15 cellular contexts compared by ENCODE assay signal in the genomic region with DNA sequence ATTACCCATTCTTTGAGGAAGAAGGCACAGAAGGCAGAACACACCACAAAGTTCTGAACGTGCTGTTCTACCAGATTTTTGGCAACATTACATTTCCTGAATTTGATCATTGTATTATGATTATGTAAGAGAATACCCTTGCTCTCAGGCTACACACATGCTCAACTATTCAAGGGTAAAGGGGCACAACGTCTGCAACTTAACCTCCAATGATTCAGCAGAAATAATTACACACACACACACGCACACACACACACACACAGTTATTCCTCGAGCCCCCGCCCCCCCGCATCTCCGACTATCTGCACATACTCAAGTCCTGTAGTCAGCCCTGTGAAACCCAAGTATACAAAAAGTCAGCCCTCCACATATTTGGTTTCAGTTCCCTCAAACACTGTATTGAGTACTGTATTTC. TPM values are rescaled to one million over a fixed set of nuclear protein-coding genes. Genes with fewer than 3 reads are reported as not detected.
A peak's percentile ranks its signal among the peaks of the same experiment; 100 is the strongest.
DNase-seq lines count a peak whose midpoint lies in the region; ATAC-seq and TF ChIP-seq lines count a peak whose summit lies in the region.
"Had no signal": no experiment of that assay in that cellular context is flagged by ENCODE, and none has a peak within 500 bp of the region (broad histone marks: within the 10 kb centered on the region; RNA-seq: fewer than 3 reads in every experiment).

No MANE protein-coding gene starts in this region.

- H3K27ac ChIP-seq in subcutaneous abdominal adipose tissue (ENCODE audit: low read depth, low read length), result peak overlapping the region; percentile 29
- H3K27ac ChIP-seq: A549, KMS-11, SJSA1 had no signal

- H3K27me3 ChIP-seq in subcutaneous abdominal adipose tissue (ENCODE audit: control insufficient read depth in 5 of 5, insufficient read depth in 4 of 5, low read length in 5 of 5), result no peaks in the 10 kb centered on the region
- H3K27me3 ChIP-seq: SJSA1, uterus had no signal

- no peak overlapping the region for H3K4me3 Mint-ChIP-seq in activated naive CD4-positive, alpha-beta T cell treated with anti-CD3 and anti-CD28 coated beads for 36 hours
- H3K4me3 Mint-ChIP-seq: activated naive CD8-positive, alpha-beta T cell treated with anti-CD3 and anti-CD28 coated beads, Interleukin-2, amount 10 ng/mL, durations not matched to agents 7 days and 5 days had no signal

- peaks cover 60% of the 10 kb centered on the region for H3K36me3 Mint-ChIP-seq in activated naive CD4-positive, alpha-beta T cell treated with anti-CD3 and anti-CD28 coated beads for 36 hours (ENCODE audit: low read depth)

- H3K9me3 Mint-ChIP-seq in activated naive CD4-positive, alpha-beta T cell treated with anti-CD3 and anti-CD28 coated beads for 36 hours, result no peaks in the 10 kb centered on the region
- H3K9me3 Mint-ChIP-seq: activated naive CD8-positive, alpha-beta T cell treated with anti-CD3 and anti-CD28 coated beads, Interleukin-2, amount 10 ng/mL, durations not matched to agents 7 days and 5 days had no signal

- H3K27me3 Mint-ChIP-seq in activated naive CD4-positive, alpha-beta T cell treated with anti-CD3 and anti-CD28 coated beads for 36 hours (ENCODE audit: low read depth), result no peaks in the 10 kb centered on the region

- no peak for TF ChIP-seq CTCF in astrocyte of the spinal cord (IDR thresholded peaks at IDR 0.05; ENCODE audit: low read depth, low read length)

- peak overlapping the region in 2 of 5 donors; percentile 1 to 13 for H3K9ac ChIP-seq in subcutaneous abdominal adipose tissue (ENCODE audit: low read length in 5 of 5)
- H3K9ac ChIP-seq: KMS-11 had no signal

- no peak overlapping the region for H3K4me3 ChIP-seq in astrocyte of the spinal cord (ENCODE audit: low read depth, low read length)
- H3K4me3 ChIP-seq in subcutaneous abdominal adipose tissue (ENCODE audit: low read depth in 1 of 5, low read length in 5 of 5), result no peak overlapping the region
- H3K4me3 ChIP-seq: A549, SJSA1, uterus had no signal

- H3K27ac Mint-ChIP-seq in activated naive CD4-positive, alpha-beta T cell treated with anti-CD3 and anti-CD28 coated beads for 36 hours, result peak overlapping the region; percentile 37
- H3K27ac Mint-ChIP-seq: activated naive CD8-positive, alpha-beta T cell treated with anti-CD3 and anti-CD28 coated beads, Interleukin-2, amount 10 ng/mL, durations not matched to agents 7 days and 5 days had no signal

- no peak for ATAC-seq in SK-N-SH treated with all-trans-retinoic acid at 6 μM for 48 hours
- ATAC-seq in HG02884 (IDR thresholded peaks at IDR 0.05; ENCODE audit: unreplicated experiment), result no peak
- ATAC-seq: A549 had no signal

- H3K4me1 ChIP-seq in subcutaneous abdominal adipose tissue (ENCODE audit: control insufficient read depth in 5 of 5, insufficient read depth in 5 of 5, low read length in 5 of 5), result peaks cover 0 to 31% (median 20%) of the 10 kb centered on the region in 5 donors
- H3K4me1 ChIP-seq: uterus had no signal

- H3K36me3 ChIP-seq in subcutaneous abdominal adipose tissue (ENCODE audit: control insufficient read depth in 5 of 5, insufficient read depth in 5 of 5, low read length in 5 of 5), result peaks cover 5 to 83% (median 71%) of the 10 kb centered on the region in 5 donors
- H3K36me3 ChIP-seq: uterus had no signal

- CTCF ChIA-PET in activated naive CD4-positive, alpha-beta T cell treated with anti-CD3 and anti-CD28 coated beads for 36 hours (lab: Charles Lee), result no interaction called here

- peaks cover 23% of the 10 kb centered on the region for H3K4me1 Mint-ChIP-seq in activated naive CD4-positive, alpha-beta T cell treated with anti-CD3 and anti-CD28 coated beads for 36 hours (ENCODE audit: low read depth)

- H3K9me3 ChIP-seq in subcutaneous abdominal adipose tissue (ENCODE audit: control insufficient read depth in 5 of 5, low read length in 5 of 5), result no peaks in the 10 kb centered on the region
- H3K9me3 ChIP-seq: A549, SJSA1, uterus had no signal

- intact Hi-C loops in activated naive CD4-positive, alpha-beta T cell treated with anti-CD3 and anti-CD28 coated beads for 36 hours (cut with micrococcal nuclease), result no loop called here

- no peak for DNase-seq in activated naive CD4-positive, alpha-beta T cell treated with anti-CD3 and anti-CD28 coated beads for 36 hours
- DNase-seq in activated naive CD4-positive, alpha-beta T cell treated with Interleukin-2 at 50 U/mL for 16 hours, result no peak
- DNase-seq in astrocyte of the spinal cord (ENCODE audit: low read depth, low spot score) (peak; percentile 7), iris pigment epithelial cell (ENCODE audit: low read depth) (peak; percentile 99)
- DNase-seq in activated CD4-positive, CD25-positive, alpha-beta regulatory T cell (lab: John Stamatoyannopoulos, UW), result no peak
- DNase-seq: activated naive CD8-positive, alpha-beta T cell treated with anti-CD3 and anti-CD28 coated beads, Interleukin-2, amount 10 ng/mL, durations not matched to agents 7 days and 5 days; NCI-H2171; posterior cingulate gyrus; uterus had no signal

- in situ Hi-C loops in astrocyte of the spinal cord (cut with HindIII; ENCODE audit: low sequenced_read_pairs), result no loop called here

TF ChIP-seq in SK-N-SH treated with all-trans-retinoic acid at 6 μM for 48 hours, 23 proteins besides CTCF, POLR2A, EP300 and RAD21:
- TF ChIP-seq OSR1 (CRISPR knock-in tag; IDR thresholded peaks at IDR 0.05) (no peak), BACH2 (CRISPR knock-in tag; IDR thresholded peaks at IDR 0.05; ENCODE audit: borderline replicate concordance) (no peak), TCF4 (CRISPR knock-in tag; IDR thresholded peaks at IDR 0.05; ENCODE audit: borderline replicate concordance) (no peak), ZFP30 (CRISPR knock-in tag; IDR thresholded peaks at IDR 0.05) (no peak), RARB (CRISPR knock-in tag; IDR thresholded peaks at IDR 0.05) (no peak), PPARA (CRISPR knock-in tag; IDR thresholded peaks at IDR 0.05; ENCODE audit: borderline replicate concordance) (no peak)
- TF ChIP-seq, protein P1, sequence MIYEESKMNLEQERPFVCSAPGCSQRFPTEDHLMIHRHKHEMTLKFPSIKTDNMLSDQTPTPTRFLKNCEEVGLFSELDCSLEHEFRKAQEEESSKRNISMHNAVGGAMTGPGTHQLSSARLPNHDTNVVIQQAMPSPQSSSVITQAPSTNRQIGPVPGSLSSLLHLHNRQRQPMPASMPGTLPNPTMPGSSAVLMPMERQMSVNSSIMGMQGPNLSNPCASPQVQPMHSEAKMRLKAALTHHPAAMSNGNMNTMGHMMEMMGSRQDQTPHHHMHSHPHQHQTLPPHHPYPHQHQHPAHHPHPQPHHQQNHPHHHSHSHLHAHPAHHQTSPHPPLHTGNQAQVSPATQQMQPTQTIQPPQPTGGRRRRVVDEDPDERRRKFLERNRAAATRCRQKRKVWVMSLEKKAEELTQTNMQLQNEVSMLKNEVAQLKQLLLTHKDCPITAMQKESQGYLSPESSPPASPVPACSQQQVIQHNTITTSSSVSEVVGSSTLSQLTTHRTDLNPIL (CRISPR knock-in tag; IDR thresholded peaks at IDR 0.05; ENCODE audit: low read depth), result no peak
- TF ChIP-seq, protein P2, sequence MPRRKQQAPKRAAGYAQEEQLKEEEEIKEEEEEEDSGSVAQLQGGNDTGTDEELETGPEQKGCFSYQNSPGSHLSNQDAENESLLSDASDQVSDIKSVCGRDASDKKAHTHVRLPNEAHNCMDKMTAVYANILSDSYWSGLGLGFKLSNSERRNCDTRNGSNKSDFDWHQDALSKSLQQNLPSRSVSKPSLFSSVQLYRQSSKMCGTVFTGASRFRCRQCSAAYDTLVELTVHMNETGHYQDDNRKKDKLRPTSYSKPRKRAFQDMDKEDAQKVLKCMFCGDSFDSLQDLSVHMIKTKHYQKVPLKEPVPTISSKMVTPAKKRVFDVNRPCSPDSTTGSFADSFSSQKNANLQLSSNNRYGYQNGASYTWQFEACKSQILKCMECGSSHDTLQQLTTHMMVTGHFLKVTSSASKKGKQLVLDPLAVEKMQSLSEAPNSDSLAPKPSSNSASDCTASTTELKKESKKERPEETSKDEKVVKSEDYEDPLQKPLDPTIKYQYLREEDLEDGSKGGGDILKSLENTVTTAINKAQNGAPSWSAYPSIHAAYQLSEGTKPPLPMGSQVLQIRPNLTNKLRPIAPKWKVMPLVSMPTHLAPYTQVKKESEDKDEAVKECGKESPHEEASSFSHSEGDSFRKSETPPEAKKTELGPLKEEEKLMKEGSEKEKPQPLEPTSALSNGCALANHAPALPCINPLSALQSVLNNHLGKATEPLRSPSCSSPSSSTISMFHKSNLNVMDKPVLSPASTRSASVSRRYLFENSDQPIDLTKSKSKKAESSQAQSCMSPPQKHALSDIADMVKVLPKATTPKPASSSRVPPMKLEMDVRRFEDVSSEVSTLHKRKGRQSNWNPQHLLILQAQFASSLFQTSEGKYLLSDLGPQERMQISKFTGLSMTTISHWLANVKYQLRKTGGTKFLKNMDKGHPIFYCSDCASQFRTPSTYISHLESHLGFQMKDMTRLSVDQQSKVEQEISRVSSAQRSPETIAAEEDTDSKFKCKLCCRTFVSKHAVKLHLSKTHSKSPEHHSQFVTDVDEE (CRISPR knock-in tag; IDR thresholded peaks at IDR 0.05), result no peak
- TF ChIP-seq, protein P3, sequence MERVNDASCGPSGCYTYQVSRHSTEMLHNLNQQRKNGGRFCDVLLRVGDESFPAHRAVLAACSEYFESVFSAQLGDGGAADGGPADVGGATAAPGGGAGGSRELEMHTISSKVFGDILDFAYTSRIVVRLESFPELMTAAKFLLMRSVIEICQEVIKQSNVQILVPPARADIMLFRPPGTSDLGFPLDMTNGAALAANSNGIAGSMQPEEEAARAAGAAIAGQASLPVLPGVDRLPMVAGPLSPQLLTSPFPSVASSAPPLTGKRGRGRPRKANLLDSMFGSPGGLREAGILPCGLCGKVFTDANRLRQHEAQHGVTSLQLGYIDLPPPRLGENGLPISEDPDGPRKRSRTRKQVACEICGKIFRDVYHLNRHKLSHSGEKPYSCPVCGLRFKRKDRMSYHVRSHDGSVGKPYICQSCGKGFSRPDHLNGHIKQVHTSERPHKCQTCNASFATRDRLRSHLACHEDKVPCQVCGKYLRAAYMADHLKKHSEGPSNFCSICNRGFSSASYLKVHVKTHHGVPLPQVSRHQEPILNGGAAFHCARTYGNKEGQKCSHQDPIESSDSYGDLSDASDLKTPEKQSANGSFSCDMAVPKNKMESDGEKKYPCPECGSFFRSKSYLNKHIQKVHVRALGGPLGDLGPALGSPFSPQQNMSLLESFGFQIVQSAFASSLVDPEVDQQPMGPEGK (CRISPR knock-in tag; IDR thresholded peaks at IDR 0.05; ENCODE audit: borderline replicate concordance), result no peak

RNA-seq across cellular contexts. Expression of a gene that starts 26.8 kb away (rescaled TPM):
- 100 to 1,000 TPM; 124 to 129 TPM for total RNA-seq in activated naive CD4-positive, alpha-beta T cell treated with anti-CD3 and anti-CD28 coated beads for 36 hours

Comparison
In these comparisons a context has a peak if more than half of its experiments do, and no peak if none do; other contexts are left out.
1. DNase-seq: peak in astrocyte of the spinal cord (single experiment) and iris pigment epithelial cell (single experiment); none in activated naive CD4-positive, alpha-beta T cell treated with anti-CD3 and anti-CD28 coated beads for 36 hours (single experiment), activated naive CD4-positive, alpha-beta T cell treated with Interleukin-2 at 50 U/mL for 16 hours (single experiment) and activated CD4-positive, CD25-positive, alpha-beta regulatory T cell (0 of 4).